25 cellular contexts compared by ENCODE assay signal in the genomic region with DNA sequence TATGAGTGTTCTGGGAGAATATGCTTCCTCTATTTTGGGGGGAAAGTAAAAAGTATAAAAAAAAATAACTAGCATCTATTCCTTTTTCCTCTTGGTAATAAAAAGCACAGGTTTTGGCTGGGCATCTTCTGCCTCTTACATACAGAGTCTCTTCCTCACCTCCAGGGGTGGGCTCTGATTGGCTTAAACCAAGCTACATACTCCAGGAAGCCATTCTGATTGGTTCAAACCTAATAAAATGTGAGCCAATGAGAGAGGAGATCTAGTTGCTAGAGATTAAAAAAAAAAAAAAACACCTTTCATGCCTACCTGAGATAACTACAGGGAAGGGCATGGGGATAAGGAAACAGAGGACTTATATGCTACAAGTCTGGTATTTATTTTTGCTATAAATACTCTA.
"Had no signal": no experiment of that assay in that cellular context is flagged by ENCODE, and none has a peak within 500 bp of the region (broad histone marks: within the 10 kb centered on the region; RNA-seq: fewer than 3 reads in every experiment).

No MANE protein-coding gene starts in this region.

- H3K4me1 ChIP-seq: breast epithelium, colonic mucosa, SJCRH30 had no signal

- ATAC-seq: activated CD4-positive, CD25-positive, alpha-beta regulatory T cell treated with anti-CD3 and anti-CD28 coated beads, Interleukin-2, amount 50 U/mL, for 24 hours; activated CD8-positive, alpha-beta T cell treated with anti-CD3 and anti-CD28 coated beads, Interleukin-2, amount 10 ng/mL, durations not matched to agents 7 days and 5 days; Panc1; SK-N-SH treated with all-trans-retinoic acid at 6 μM for 48 hours had no signal

- H3K36me3 ChIP-seq: breast epithelium, colonic mucosa, SJCRH30 had no signal

- H3K27me3 ChIP-seq: breast epithelium, colonic mucosa, SJCRH30 had no signal

- H3K27ac ChIP-seq: breast epithelium, colonic mucosa, RWPE1, SJCRH30 had no signal

- H3K9me3 ChIP-seq: breast epithelium, colonic mucosa, SJCRH30 had no signal

- DNase-seq: activated CD4-positive, alpha-beta T cell treated with anti-CD3 and anti-CD28 coated beads for 48 hours; activated CD4-positive, alpha-beta T cell treated with anti-CD3 and anti-CD28 coated beads, Interleukin-2, amount 50 U/mL, for 4 hours; activated CD8-positive, alpha-beta memory T cell treated with anti-CD3 and anti-CD28 coated beads, Interleukin-2, amount 50 U/mL, for 48 hours; activated CD8-positive, alpha-beta T cell treated with anti-CD3 and anti-CD28 coated beads, Interleukin-2, amount 10 ng/mL, durations not matched to agents 7 days and 5 days; activated effector memory CD4-positive, alpha-beta T cell treated with Interleukin-2 at 50 U/mL for 16 hours; activated naive CD4-positive, alpha-beta T cell; activated T-cell treated with anti-CD3 and anti-CD28 coated beads, Interleukin-2, amount 50 U/mL, for 1 hour; aorta; caudate nucleus; colonic mucosa; Kasumi-1; NCI-H1048; NCI-H146; NCI-H187 treated with DMSO at 0.1 percent for 48 hours; NCI-H2081 treated with DMSO at 0.1 percent for 48 hours; NCI-H345; NCI-H510A; OCI-M1; Right ventricle myocardium superior; SJCRH30 had no signal

- H3K4me3 ChIP-seq: breast epithelium, colonic mucosa, SJCRH30 had no signal
